1 cellular context compared by ENCODE assay signal in the genomic region with DNA sequence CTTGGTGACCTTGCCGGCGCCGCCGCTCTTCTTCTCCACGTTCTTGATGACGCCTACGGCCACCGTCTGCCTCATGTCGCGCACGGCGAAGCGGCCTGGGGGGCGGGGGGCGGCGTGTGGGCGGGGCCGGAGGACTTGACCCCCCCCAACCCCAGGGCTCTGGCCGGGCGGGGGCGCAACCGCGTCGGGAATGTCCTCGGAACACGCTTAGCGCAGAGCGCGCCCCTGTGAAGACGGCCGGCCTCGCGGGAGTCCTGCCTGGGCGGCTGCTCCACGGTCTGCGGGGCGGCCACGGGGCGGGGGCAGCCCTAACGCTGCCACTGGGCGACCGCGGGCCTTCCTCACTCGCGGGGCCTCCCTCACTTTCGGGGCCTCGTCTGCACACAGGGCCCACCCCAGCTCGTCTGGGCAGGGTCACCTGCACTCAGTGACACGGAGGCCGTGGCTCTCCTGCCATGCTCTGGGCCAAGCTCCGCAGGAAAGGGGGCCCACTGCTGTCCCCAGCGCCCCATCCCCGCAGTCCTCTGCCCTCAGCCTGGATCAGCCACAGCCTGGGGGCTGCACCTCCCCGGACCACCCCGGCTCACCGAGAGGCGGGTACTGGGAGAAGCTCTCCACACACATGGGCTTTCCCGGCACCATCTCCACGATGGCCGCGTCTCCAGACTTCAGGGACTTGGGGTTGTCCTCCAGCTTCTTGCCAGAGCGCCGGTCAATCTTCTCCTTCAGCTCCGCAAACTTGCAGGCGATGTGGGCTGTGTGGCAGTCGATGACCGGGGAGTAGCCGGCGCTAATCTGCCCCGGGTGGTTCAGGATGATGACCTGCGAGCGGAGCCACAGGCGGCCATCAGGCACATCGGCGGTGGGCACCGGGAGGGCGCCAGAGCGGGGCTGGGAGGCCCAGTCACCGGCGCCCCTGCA.
TF ChIP-seq lines count a peak whose summit lies in the region.

No MANE protein-coding gene starts in this region.

TF ChIP-seq in HepG2, 621 proteins besides CTCF, POLR2A, EP300 and RAD21:
- 0 out of 2 replicates have a peak, but pooled peaks have one; percentile 51 for TF ChIP-seq NFIB (CRISPR knock-in tag; IDR thresholded peaks at IDR 0.05; ENCODE audit: borderline replicate concordance)
- TF ChIP-seq, protein P1, sequence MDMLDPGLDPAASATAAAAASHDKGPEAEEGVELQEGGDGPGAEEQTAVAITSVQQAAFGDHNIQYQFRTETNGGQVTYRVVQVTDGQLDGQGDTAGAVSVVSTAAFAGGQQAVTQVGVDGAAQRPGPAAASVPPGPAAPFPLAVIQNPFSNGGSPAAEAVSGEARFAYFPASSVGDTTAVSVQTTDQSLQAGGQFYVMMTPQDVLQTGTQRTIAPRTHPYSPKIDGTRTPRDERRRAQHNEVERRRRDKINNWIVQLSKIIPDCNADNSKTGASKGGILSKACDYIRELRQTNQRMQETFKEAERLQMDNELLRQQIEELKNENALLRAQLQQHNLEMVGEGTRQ (IDR thresholded peaks at IDR 0.05; ENCODE audit: low read depth, low read length): no peak
- TF ChIP-seq, protein P1 (CRISPR knock-in tag; IDR thresholded peaks at IDR 0.05; ENCODE audit: borderline replicate concordance): no peak
- TF ChIP-seq SYNCRIP (IDR thresholded peaks at IDR 0.05; ENCODE audit: insufficient read depth, low read depth, low read length): no peak
- TF ChIP-seq SIX1 (CRISPR knock-in tag; IDR thresholded peaks at IDR 0.05; ENCODE audit: borderline replicate concordance): no peak
- TF ChIP-seq EZH2 (conservative IDR thresholded peaks at IDR 0.05; ENCODE audit: low read depth, low read length): peak; percentile 34; the same call in 1 of the 2 replicates
- TF ChIP-seq PRPF4 (IDR thresholded peaks at IDR 0.05; ENCODE audit: low read depth, low read length, poor library complexity, severe bottlenecking): no peak
- no peak for TF ChIP-seq ZNF605 (CRISPR knock-in tag; IDR thresholded peaks at IDR 0.05)
- TF ChIP-seq ZNF768 (CRISPR knock-in tag; IDR thresholded peaks at IDR 0.05): peak; percentile 28; the same call in 1 of the 2 replicates
- TF ChIP-seq, protein P2, sequence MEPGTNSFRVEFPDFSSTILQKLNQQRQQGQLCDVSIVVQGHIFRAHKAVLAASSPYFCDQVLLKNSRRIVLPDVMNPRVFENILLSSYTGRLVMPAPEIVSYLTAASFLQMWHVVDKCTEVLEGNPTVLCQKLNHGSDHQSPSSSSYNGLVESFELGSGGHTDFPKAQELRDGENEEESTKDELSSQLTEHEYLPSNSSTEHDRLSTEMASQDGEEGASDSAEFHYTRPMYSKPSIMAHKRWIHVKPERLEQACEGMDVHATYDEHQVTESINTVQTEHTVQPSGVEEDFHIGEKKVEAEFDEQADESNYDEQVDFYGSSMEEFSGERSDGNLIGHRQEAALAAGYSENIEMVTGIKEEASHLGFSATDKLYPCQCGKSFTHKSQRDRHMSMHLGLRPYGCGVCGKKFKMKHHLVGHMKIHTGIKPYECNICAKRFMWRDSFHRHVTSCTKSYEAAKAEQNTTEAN (CRISPR knock-in tag; conservative IDR thresholded peaks at IDR 0.05): no peak
- TF ChIP-seq NFE2L1 (CRISPR knock-in tag; IDR thresholded peaks at IDR 0.05; ENCODE audit: borderline replicate concordance): no peak
- TF ChIP-seq, protein P3, sequence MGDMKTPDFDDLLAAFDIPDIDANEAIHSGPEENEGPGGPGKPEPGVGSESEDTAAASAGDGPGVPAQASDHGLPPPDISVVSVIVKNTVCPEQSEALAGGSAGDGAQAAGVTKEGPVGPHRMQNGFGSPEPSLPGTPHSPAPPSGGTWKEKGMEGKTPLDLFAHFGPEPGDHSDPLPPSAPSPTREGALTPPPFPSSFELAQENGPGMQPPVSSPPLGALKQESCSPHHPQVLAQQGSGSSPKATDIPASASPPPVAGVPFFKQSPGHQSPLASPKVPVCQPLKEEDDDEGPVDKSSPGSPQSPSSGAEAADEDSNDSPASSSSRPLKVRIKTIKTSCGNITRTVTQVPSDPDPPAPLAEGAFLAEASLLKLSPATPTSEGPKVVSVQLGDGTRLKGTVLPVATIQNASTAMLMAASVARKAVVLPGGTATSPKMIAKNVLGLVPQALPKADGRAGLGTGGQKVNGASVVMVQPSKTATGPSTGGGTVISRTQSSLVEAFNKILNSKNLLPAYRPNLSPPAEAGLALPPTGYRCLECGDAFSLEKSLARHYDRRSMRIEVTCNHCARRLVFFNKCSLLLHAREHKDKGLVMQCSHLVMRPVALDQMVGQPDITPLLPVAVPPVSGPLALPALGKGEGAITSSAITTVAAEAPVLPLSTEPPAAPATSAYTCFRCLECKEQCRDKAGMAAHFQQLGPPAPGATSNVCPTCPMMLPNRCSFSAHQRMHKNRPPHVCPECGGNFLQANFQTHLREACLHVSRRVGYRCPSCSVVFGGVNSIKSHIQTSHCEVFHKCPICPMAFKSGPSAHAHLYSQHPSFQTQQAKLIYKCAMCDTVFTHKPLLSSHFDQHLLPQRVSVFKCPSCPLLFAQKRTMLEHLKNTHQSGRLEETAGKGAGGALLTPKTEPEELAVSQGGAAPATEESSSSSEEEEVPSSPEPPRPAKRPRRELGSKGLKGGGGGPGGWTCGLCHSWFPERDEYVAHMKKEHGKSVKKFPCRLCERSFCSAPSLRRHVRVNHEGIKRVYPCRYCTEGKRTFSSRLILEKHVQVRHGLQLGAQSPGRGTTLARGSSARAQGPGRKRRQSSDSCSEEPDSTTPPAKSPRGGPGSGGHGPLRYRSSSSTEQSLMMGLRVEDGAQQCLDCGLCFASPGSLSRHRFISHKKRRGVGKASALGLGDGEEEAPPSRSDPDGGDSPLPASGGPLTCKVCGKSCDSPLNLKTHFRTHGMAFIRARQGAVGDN (CRISPR knock-in tag; IDR thresholded peaks at IDR 0.05): peak; percentile 10; the same call in 1 of the 2 replicates
- no peak for TF ChIP-seq ZNF562 (CRISPR knock-in tag; IDR thresholded peaks at IDR 0.05; ENCODE audit: borderline replicate concordance)
